In genomic region chr7:39360766-39361165, GRCh38 we compare ENCODE assay signal across 29 cellular contexts.
"Had no signal": no experiment of that assay in that cellular context is flagged by ENCODE, and none has a peak within 500 bp of the region (broad histone marks: within the 10 kb centered on the region; RNA-seq: fewer than 3 reads in every experiment).

No MANE protein-coding gene starts in this region.

- H3K27ac Mint-ChIP-seq: activated CD4-positive, alpha-beta memory T cell treated with anti-CD3 and anti-CD28 coated beads, Interleukin-2, amount 10 ng/mL, durations not matched to agents 7 days and 5 days; activated CD4-positive, alpha-beta T cell treated with anti-CD3 and anti-CD28 coated beads for 36 hours; activated naive CD8-positive, alpha-beta T cell treated with anti-CD3 and anti-CD28 coated beads, Interleukin-2, amount 10 ng/mL, durations not matched to agents 7 days and 5 days; activated T-cell treated with anti-CD3 and anti-CD28 coated beads, Interleukin-2, amount 50 U/mL, for 72 hours; activated T-helper 2 cell treated with anti-CD3 and anti-CD28 coated beads, Interferon-gamma antibody, Interleukin-2, Interleukin-4, amounts not matched to agents 10 μg/mL and 5 μg/mL and 100 μg/mL, durations not matched to agents 14 hours and 24 hours and 36 hours had no signal

- ATAC-seq: activated CD4-positive, alpha-beta T cell treated with anti-CD3 and anti-CD28 coated beads for 36 hours; activated T-cell treated with anti-CD3 and anti-CD28 coated beads, Interleukin-2, amount 50 U/mL, for 72 hours; body of pancreas; Right ventricle myocardium inferior had no signal

- H3K27me3 ChIP-seq: adrenal gland, body of pancreas had no signal

- FAIRE-seq: bronchial epithelial cell had no signal

- H3K4me3 Mint-ChIP-seq: activated CD4-positive, alpha-beta memory T cell treated with anti-CD3 and anti-CD28 coated beads, Interleukin-2, amount 10 ng/mL, durations not matched to agents 7 days and 5 days; activated CD4-positive, alpha-beta T cell treated with anti-CD3 and anti-CD28 coated beads for 36 hours; activated naive CD8-positive, alpha-beta T cell treated with anti-CD3 and anti-CD28 coated beads, Interleukin-2, amount 10 ng/mL, durations not matched to agents 7 days and 5 days; activated T-cell treated with anti-CD3 and anti-CD28 coated beads, Interleukin-2, amount 50 U/mL, for 72 hours had no signal

- H3K4me3 ChIP-seq: adrenal gland, body of pancreas, SK-N-MC had no signal

- H3K36me3 ChIP-seq: adrenal gland, WERI-Rb-1 had no signal

- DNase-seq: activated CD4-positive, alpha-beta memory T cell treated with anti-CD3 and anti-CD28 coated beads, Interleukin-2, amount 10 ng/mL, durations not matched to agents 7 days and 5 days; activated CD4-positive, alpha-beta T cell treated with anti-CD3 and anti-CD28 coated beads for 36 hours; activated CD4-positive, alpha-beta T cell treated with anti-CD3 and anti-CD28 coated beads, Interleukin-2, amount 50 U/mL, for 1 hour; activated CD8-positive, alpha-beta memory T cell treated with anti-CD3 and anti-CD28 coated beads, Interleukin-2, amount 50 U/mL, for 4 hours; activated gamma-delta T cell treated with Interleukin-2 at 50 U/mL for 16 hours; activated naive CD4-positive, alpha-beta T cell treated with anti-CD3 and anti-CD28 coated beads, Interleukin-2, amount 50 U/mL, for 16 hours; activated naive CD8-positive, alpha-beta T cell treated with anti-CD3 and anti-CD28 coated beads, Interleukin-2, amount 10 ng/mL, durations not matched to agents 7 days and 5 days; activated T-cell treated with anti-CD3 and anti-CD28 coated beads, Interleukin-2, amount 50 U/mL, for 72 hours; adrenal gland; anterior cingulate cortex; body of pancreas; central memory CD4-positive, alpha-beta T cell; Kasumi-1; KBM-7; NCI-H1048; NCI-H1417; NCI-H1930; NCI-H2171; NCI-H345; NCI-H510A; NCI-H526 treated with DMSO at 0.1 percent for 48 hours; NCI-H82; RPMI8226; T-helper 1 cell; WERI-Rb-1 had no signal

- H3K4me1 ChIP-seq: adrenal gland, body of pancreas had no signal

- H3K9me3 ChIP-seq: adrenal gland, body of pancreas had no signal

- H3K9me3 Mint-ChIP-seq: activated CD4-positive, alpha-beta memory T cell treated with anti-CD3 and anti-CD28 coated beads, Interleukin-2, amount 10 ng/mL, durations not matched to agents 7 days and 5 days; activated naive CD8-positive, alpha-beta T cell treated with anti-CD3 and anti-CD28 coated beads, Interleukin-2, amount 10 ng/mL, durations not matched to agents 7 days and 5 days; activated T-helper 2 cell treated with anti-CD3 and anti-CD28 coated beads, Interferon-gamma antibody, Interleukin-2, Interleukin-4, amounts not matched to agents 10 μg/mL and 5 μg/mL and 100 μg/mL, durations not matched to agents 14 hours and 24 hours and 36 hours had no signal

- H3K27ac ChIP-seq: adrenal gland, body of pancreas, SK-N-MC, WERI-Rb-1 had no signal
